In genomic region chr2:27379840-27380625, GRCh38 we compare ENCODE assay signal across 1 cellular context.
TF ChIP-seq lines count a peak whose summit lies in the region.

No MANE protein-coding gene starts in this region.

TF ChIP-seq in HepG2, 621 proteins besides CTCF, POLR2A, EP300 and RAD21 (continues in another document):
- TF ChIP-seq ZNF441 (CRISPR knock-in tag; IDR thresholded peaks at IDR 0.05; ENCODE audit: borderline replicate concordance) (no peak), ZFP36L1 (CRISPR knock-in tag; IDR thresholded peaks at IDR 0.05) (peak; percentile 73; the same call in 1 of the 2 replicates), ZNF883 (CRISPR knock-in tag; IDR thresholded peaks at IDR 0.05; ENCODE audit: not compliant biosample characterization) (peak; percentile 13), MEIS1 (CRISPR knock-in tag; IDR thresholded peaks at IDR 0.05; ENCODE audit: borderline replicate concordance) (peak; percentile 55; the same call in 1 of the 2 replicates), HMGXB3 (CRISPR knock-in tag; IDR thresholded peaks at IDR 0.05; ENCODE audit: borderline replicate concordance) (0 out of 2 replicates have a peak, but pooled peaks have one; percentile 18), SP4 (CRISPR knock-in tag; IDR thresholded peaks at IDR 0.05) (no peak), NFE2L1 (CRISPR knock-in tag; IDR thresholded peaks at IDR 0.05; ENCODE audit: borderline replicate concordance) (no peak; the same call in 1 of the 2 replicates), ZNF768 (CRISPR knock-in tag; IDR thresholded peaks at IDR 0.05) (no peak), RERE (CRISPR knock-in tag; IDR thresholded peaks at IDR 0.05; ENCODE audit: low read depth) (0 out of 2 replicates have a peak, but pooled peaks have one; percentile 6), IKZF1 (IDR thresholded peaks at IDR 0.05) (no peak), MEF2D (CRISPR knock-in tag; IDR thresholded peaks at IDR 0.05) (0 out of 2 replicates have a peak, but pooled peaks have one; percentile 9), MEIS2 (CRISPR knock-in tag; IDR thresholded peaks at IDR 0.05) (0 out of 2 replicates have a peak, but pooled peaks have one; percentile 46), CSRNP1 (CRISPR knock-in tag; IDR thresholded peaks at IDR 0.05) (peak; percentile 22; the same call in 1 of the 2 replicates), TBX2 (CRISPR knock-in tag; IDR thresholded peaks at IDR 0.05; ENCODE audit: borderline replicate concordance) (peak; percentile 55; the same call in 1 of the 2 replicates), KDM2A (CRISPR knock-in tag; IDR thresholded peaks at IDR 0.05; ENCODE audit: borderline replicate concordance, low read depth) (peak; percentile 68; the same call in 1 of the 2 replicates), ZHX1 (CRISPR knock-in tag; IDR thresholded peaks at IDR 0.05; ENCODE audit: low read depth) (peak; percentile 60; the same call in 1 of the 2 replicates), ZSCAN9 (CRISPR knock-in tag; IDR thresholded peaks at IDR 0.05; ENCODE audit: borderline replicate concordance) (no peak), NFRKB (IDR thresholded peaks at IDR 0.05) (no peak), PCBP1 (IDR thresholded peaks at IDR 0.05; ENCODE audit: borderline replicate concordance, low read depth, low read length) (no peak), ZNF512B (CRISPR knock-in tag; IDR thresholded peaks at IDR 0.05; ENCODE audit: borderline replicate concordance) (no peak), ZEB1 (IDR thresholded peaks at IDR 0.05; ENCODE audit: insufficient replicate concordance, low read depth) (no peak), ARID4A (CRISPR knock-in tag; IDR thresholded peaks at IDR 0.05; ENCODE audit: borderline replicate concordance) (0 out of 2 replicates have a peak, but pooled peaks have one; percentile 23), TFE3 (CRISPR knock-in tag; IDR thresholded peaks at IDR 0.05) (peak; percentile 16; the same call in 1 of the 2 replicates), ZBTB7A (CRISPR knock-in tag; IDR thresholded peaks at IDR 0.05) (0 out of 2 replicates have a peak, but pooled peaks have one; percentile 24), TIGD3 (CRISPR knock-in tag; IDR thresholded peaks at IDR 0.05; ENCODE audit: borderline replicate concordance) (no peak)
